ENCODE assay signal across 1 cellular context in the genomic region with DNA sequence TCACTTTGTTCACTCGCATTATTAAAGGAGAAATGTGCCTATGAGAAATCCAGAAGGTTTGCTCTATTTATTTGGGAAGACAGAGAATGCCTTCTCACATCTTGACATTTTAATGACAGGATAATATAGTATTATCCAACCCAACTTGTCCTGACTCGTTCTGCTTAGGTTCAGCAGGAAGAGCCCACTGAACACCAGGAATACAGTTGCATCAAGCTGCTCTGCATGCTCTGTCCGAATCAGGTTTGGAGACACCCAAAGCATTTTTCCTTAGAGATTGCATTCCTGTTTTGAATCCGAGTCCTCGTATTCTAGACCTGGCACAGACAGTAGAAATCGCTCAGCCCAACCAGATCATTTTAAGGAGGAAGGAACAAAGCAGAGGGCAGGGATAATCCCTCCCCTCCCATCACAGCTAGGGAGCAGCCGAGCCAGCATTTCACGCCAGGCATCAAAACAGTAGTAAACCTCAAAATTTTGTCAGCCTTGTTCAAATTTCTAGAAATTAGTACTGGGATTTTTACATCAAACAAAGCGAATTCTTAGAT.
TF ChIP-seq lines count a peak whose summit lies in the region.

No MANE protein-coding gene starts in this region.

TF ChIP-seq in H1, 55 proteins besides CTCF, POLR2A, EP300 and RAD21 (continued from another document):
- TF ChIP-seq, protein P1, sequence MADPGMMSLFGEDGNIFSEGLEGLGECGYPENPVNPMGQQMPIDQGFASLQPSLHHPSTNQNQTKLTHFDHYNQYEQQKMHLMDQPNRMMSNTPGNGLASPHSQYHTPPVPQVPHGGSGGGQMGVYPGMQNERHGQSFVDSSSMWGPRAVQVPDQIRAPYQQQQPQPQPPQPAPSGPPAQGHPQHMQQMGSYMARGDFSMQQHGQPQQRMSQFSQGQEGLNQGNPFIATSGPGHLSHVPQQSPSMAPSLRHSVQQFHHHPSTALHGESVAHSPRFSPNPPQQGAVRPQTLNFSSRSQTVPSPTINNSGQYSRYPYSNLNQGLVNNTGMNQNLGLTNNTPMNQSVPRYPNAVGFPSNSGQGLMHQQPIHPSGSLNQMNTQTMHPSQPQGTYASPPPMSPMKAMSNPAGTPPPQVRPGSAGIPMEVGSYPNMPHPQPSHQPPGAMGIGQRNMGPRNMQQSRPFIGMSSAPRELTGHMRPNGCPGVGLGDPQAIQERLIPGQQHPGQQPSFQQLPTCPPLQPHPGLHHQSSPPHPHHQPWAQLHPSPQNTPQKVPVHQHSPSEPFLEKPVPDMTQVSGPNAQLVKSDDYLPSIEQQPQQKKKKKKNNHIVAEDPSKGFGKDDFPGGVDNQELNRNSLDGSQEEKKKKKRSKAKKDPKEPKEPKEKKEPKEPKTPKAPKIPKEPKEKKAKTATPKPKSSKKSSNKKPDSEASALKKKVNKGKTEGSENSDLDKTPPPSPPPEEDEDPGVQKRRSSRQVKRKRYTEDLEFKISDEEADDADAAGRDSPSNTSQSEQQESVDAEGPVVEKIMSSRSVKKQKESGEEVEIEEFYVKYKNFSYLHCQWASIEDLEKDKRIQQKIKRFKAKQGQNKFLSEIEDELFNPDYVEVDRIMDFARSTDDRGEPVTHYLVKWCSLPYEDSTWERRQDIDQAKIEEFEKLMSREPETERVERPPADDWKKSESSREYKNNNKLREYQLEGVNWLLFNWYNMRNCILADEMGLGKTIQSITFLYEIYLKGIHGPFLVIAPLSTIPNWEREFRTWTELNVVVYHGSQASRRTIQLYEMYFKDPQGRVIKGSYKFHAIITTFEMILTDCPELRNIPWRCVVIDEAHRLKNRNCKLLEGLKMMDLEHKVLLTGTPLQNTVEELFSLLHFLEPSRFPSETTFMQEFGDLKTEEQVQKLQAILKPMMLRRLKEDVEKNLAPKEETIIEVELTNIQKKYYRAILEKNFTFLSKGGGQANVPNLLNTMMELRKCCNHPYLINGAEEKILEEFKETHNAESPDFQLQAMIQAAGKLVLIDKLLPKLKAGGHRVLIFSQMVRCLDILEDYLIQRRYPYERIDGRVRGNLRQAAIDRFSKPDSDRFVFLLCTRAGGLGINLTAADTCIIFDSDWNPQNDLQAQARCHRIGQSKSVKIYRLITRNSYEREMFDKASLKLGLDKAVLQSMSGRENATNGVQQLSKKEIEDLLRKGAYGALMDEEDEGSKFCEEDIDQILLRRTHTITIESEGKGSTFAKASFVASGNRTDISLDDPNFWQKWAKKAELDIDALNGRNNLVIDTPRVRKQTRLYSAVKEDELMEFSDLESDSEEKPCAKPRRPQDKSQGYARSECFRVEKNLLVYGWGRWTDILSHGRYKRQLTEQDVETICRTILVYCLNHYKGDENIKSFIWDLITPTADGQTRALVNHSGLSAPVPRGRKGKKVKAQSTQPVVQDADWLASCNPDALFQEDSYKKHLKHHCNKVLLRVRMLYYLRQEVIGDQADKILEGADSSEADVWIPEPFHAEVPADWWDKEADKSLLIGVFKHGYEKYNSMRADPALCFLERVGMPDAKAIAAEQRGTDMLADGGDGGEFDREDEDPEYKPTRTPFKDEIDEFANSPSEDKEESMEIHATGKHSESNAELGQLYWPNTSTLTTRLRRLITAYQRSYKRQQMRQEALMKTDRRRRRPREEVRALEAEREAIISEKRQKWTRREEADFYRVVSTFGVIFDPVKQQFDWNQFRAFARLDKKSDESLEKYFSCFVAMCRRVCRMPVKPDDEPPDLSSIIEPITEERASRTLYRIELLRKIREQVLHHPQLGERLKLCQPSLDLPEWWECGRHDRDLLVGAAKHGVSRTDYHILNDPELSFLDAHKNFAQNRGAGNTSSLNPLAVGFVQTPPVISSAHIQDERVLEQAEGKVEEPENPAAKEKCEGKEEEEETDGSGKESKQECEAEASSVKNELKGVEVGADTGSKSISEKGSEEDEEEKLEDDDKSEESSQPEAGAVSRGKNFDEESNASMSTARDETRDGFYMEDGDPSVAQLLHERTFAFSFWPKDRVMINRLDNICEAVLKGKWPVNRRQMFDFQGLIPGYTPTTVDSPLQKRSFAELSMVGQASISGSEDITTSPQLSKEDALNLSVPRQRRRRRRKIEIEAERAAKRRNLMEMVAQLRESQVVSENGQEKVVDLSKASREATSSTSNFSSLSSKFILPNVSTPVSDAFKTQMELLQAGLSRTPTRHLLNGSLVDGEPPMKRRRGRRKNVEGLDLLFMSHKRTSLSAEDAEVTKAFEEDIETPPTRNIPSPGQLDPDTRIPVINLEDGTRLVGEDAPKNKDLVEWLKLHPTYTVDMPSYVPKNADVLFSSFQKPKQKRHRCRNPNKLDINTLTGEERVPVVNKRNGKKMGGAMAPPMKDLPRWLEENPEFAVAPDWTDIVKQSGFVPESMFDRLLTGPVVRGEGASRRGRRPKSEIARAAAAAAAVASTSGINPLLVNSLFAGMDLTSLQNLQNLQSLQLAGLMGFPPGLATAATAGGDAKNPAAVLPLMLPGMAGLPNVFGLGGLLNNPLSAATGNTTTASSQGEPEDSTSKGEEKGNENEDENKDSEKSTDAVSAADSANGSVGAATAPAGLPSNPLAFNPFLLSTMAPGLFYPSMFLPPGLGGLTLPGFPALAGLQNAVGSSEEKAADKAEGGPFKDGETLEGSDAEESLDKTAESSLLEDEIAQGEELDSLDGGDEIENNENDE (IDR thresholded peaks at IDR 0.05; ENCODE audit: insufficient replicate concordance, low read length): no peak
- TF ChIP-seq POLR2AphosphoS5 (IDR thresholded peaks at IDR 0.05; ENCODE audit: low read depth, low read length): no peak
- no peak for TF ChIP-seq PHF8 (conservative IDR thresholded peaks at IDR 0.05; ENCODE audit: low read depth, low read length)
- TF ChIP-seq RNF2 (IDR thresholded peaks at IDR 0.05; ENCODE audit: borderline replicate concordance, low read depth, low read length, missing control alignments, poor library complexity, severe bottlenecking): no peak
- TF ChIP-seq SP2 (IDR thresholded peaks at IDR 0.05; ENCODE audit: low read length): no peak
- no peak for TF ChIP-seq YY1 (IDR thresholded peaks at IDR 0.05; ENCODE audit: low read depth, low read length)
- TF ChIP-seq NANOG (IDR thresholded peaks at IDR 0.05; ENCODE audit: insufficient read depth, low read depth, low read length, poor library complexity, severe bottlenecking): no peak
